20 cellular contexts compared by ENCODE assay signal in genomic region chr10:119162121-119162520, GRCh38. TPM values are rescaled to one million over a fixed set of nuclear protein-coding genes. Genes with fewer than 3 reads are reported as not detected.
DNase-seq lines count a peak whose midpoint lies in the region; TF ChIP-seq lines count a peak whose summit lies in the region.
"Had no signal": no experiment of that assay in that cellular context is flagged by ENCODE, and none has a peak within 500 bp of the region (broad histone marks: within the 10 kb centered on the region; RNA-seq: fewer than 3 reads in every experiment).

No MANE protein-coding gene starts in this region.

- H3K27ac ChIP-seq in breast epithelium (no peak overlapping the region), esophagus muscularis mucosa (replicated peaks in 1 of 4) (peak overlapping the region; percentile 22 to 48 (median 36)), neural progenitor cell (no peak overlapping the region)
- H3K27ac ChIP-seq: neutrophil, thyroid gland, WERI-Rb-1 had no signal

- intact Hi-C loops in MCF 10A (cut with micrococcal nuclease) (no loop called here), breast epithelium (cut with DNase I; ENCODE audit: low total_unique reads) (no loop called here), esophagus muscularis mucosa (cut with DNase I) (no loop called here)

- TF ChIP-seq POLR2A in breast epithelium (IDR thresholded peaks at IDR 0.05) (no peak), esophagus muscularis mucosa (IDR thresholded peaks at IDR 0.05; ENCODE audit: low read depth) (no peak)

- no peak overlapping the region for H3K4me2 ChIP-seq in neural progenitor cell

- H3K9ac ChIP-seq in neural progenitor cell: peak overlapping the region; percentile 42

- H3K4me3 Mint-ChIP-seq in MCF 10A (ENCODE audit: unreplicated experiment): no peak overlapping the region
- H3K4me3 Mint-ChIP-seq in neural progenitor cell: no peak overlapping the region
- H3K4me3 Mint-ChIP-seq: T-helper 1 cell treated with Interleukin-12 subunit alpha and Interleukin-12 subunit beta and Interleukin-4 antibody, amounts not matched to agents 30 μg/mL and 1 μg/mL, for 36 hours had no signal

- POLR2A ChIA-PET in MCF 10A (lab: Yijun Ruan, JAX): interaction anchor here (0.5 to 1.1 kb wide), 4 partner anchors 11 to 710 kb away, joined by 3 read pairs; no protein-coding TSS in a partner anchor

- H3K36me3 Mint-ChIP-seq in MCF 10A (ENCODE audit: insufficient read depth, unreplicated experiment) (peaks cover 73% of the 10 kb centered on the region), neural progenitor cell (peaks cover 5% of the 10 kb centered on the region)

- no peak for TF ChIP-seq EP300 in esophagus muscularis mucosa (IDR thresholded peaks at IDR 0.05)

- 60% methylated on average over 6 of the region's 6 CpGs for WGBS in esophagus muscularis mucosa

- H3K9me3 ChIP-seq in breast epithelium (no peaks in the 10 kb centered on the region), esophagus muscularis mucosa (no peaks in the 10 kb centered on the region), neural progenitor cell (ENCODE audit: low read depth) (no peaks in the 10 kb centered on the region)
- H3K9me3 ChIP-seq: neutrophil, thyroid gland had no signal

- CTCF ChIA-PET in MCF 10A (lab: Yijun Ruan, JAX): no interaction called here

- H3K36me3 ChIP-seq in breast epithelium (no peaks in the 10 kb centered on the region), esophagus muscularis mucosa (peaks cover 6 to 37% (median 32%) of the 10 kb centered on the region in 4 donors), neural progenitor cell (no peaks in the 10 kb centered on the region)

- DNase-seq in MCF 10A (ENCODE audit: unreplicated experiment) (no peak), breast epithelium (ENCODE audit: low spot score in 2 of 2) (no peak), esophagus muscularis mucosa (ENCODE audit: extremely low spot score) (no peak), neural progenitor cell (ENCODE audit: low spot score) (no peak), glomerular visceral epithelial cell (ENCODE audit: extremely low spot score) (no peak), DMS153 treated with DMSO at 0.1 percent for 48 hours (lab: John Stamatoyannopoulos, UW; ENCODE audit: unreplicated experiment) (no peak), COR-L47 (lab: John Stamatoyannopoulos, UW) (no peak), NCI-H748 (lab: John Stamatoyannopoulos, UW; ENCODE audit: unreplicated experiment) (no peak)
- DNase-seq: dermis blood vessel endothelial cell; H7; left ventricle myocardium superior; NCI-H146; NCI-H2171; NCI-H526; stimulated activated CD4-positive, alpha-beta T cell treated with anti-CD3 and anti-CD28 coated beads, Interleukin-4, amount 100 ng/mL, for 24 hours; stimulated activated naive CD4-positive, alpha-beta T cell treated with Interleukin-2 at 50 U/mL for 16 hours; WERI-Rb-1 had no signal

- H2AFZ ChIP-seq in neural progenitor cell (replicated peaks): no peak overlapping the region

- H3K27me3 ChIP-seq in breast epithelium: no peaks in the 10 kb centered on the region
- H3K27me3 ChIP-seq in esophagus muscularis mucosa: no peaks in the 10 kb centered on the region
- no peaks in the 10 kb centered on the region for H3K27me3 ChIP-seq in neural progenitor cell
- H3K27me3 ChIP-seq: neutrophil, thyroid gland had no signal

- peaks cover 15% of the 10 kb centered on the region for H3F3A ChIP-seq in neural progenitor cell (ENCODE audit: low read depth)

- H3K4me1 Mint-ChIP-seq in MCF 10A (ENCODE audit: insufficient read depth, unreplicated experiment): peaks cover 7% of the 10 kb centered on the region
- H3K4me1 Mint-ChIP-seq in neural progenitor cell: peaks cover 18% of the 10 kb centered on the region

- no peak for TF ChIP-seq CTCF in MCF 10A (IDR thresholded peaks at IDR 0.05; ENCODE audit: unreplicated experiment)
- no peak for TF ChIP-seq CTCF in breast epithelium (IDR thresholded peaks at IDR 0.05)
- TF ChIP-seq CTCF in esophagus muscularis mucosa (IDR thresholded peaks at IDR 0.05): no peak
- TF ChIP-seq CTCF in neural progenitor cell (IDR thresholded peaks at IDR 0.05): no peak

- H4K20me1 ChIP-seq in neural progenitor cell (ENCODE audit: low read depth): peaks cover 8% of the 10 kb centered on the region

- H3K9me3 Mint-ChIP-seq in MCF 10A (ENCODE audit: unreplicated experiment) (no peaks in the 10 kb centered on the region), neural progenitor cell (no peaks in the 10 kb centered on the region)
- H3K9me3 Mint-ChIP-seq: T-helper 1 cell treated with Interleukin-12 subunit alpha and Interleukin-12 subunit beta and Interleukin-4 antibody, amounts not matched to agents 30 μg/mL and 1 μg/mL, for 36 hours had no signal

- peak overlapping the region; percentile 2 for H3K27ac Mint-ChIP-seq in MCF 10A (ENCODE audit: low read depth, unreplicated experiment)
- no peak overlapping the region for H3K27ac Mint-ChIP-seq in neural progenitor cell
- H3K27ac Mint-ChIP-seq: T-helper 1 cell treated with Interleukin-12 subunit alpha and Interleukin-12 subunit beta and Interleukin-4 antibody, amounts not matched to agents 30 μg/mL and 1 μg/mL, for 36 hours had no signal

- peaks cover 0 to 4% of the 10 kb centered on the region in 2 donors for H3K4me1 ChIP-seq in breast epithelium
- peaks cover 12 to 36% (median 30%) of the 10 kb centered on the region in 4 donors for H3K4me1 ChIP-seq in esophagus muscularis mucosa
- peaks cover 15% of the 10 kb centered on the region for H3K4me1 ChIP-seq in neural progenitor cell

- H3K27me3 Mint-ChIP-seq in MCF 10A (ENCODE audit: insufficient read depth, unreplicated experiment) (no peaks in the 10 kb centered on the region), neural progenitor cell (ENCODE audit: insufficient read depth, low read depth) (peaks cover 2% of the 10 kb centered on the region)

- no peak overlapping the region for H3K4me3 ChIP-seq in breast epithelium
- no peak overlapping the region for H3K4me3 ChIP-seq in esophagus muscularis mucosa
- no peak overlapping the region for H3K4me3 ChIP-seq in neural progenitor cell
- H3K4me3 ChIP-seq: thyroid gland had no signal

- H3K79me2 ChIP-seq in neural progenitor cell (ENCODE audit: low read depth): no peaks in the 10 kb centered on the region

- BruUV-seq in MCF 10A (replicated peaks; lab: Mats Ljungman, UMichigan): no TSS peak

RNA-seq across cellular contexts. Expression of gene SFXN4, which starts 3.4 kb away (rescaled TPM):
- total RNA-seq in MCF 10A (2022): 33.2 and 44.7 TPM in 2 replicates
- 10 to 100 TPM; 14.6 to 25.2 (median 18.6) TPM for total RNA-seq in breast epithelium
- total RNA-seq in esophagus muscularis mucosa: 10 to 100 TPM; 14.1 to 39.9 (median 17.8) TPM
- total RNA-seq in neural progenitor cell (ENCODE audit: low replicate concordance): 13.2 and 16.7 TPM in 2 replicates

RNA-seq across cellular contexts. Expression of gene PRDX3, which starts 16.5 kb away (rescaled TPM):
- total RNA-seq in MCF 10A (2022) (85.6 and 94.4 TPM in 2 replicates), breast epithelium (100 to 1,000 TPM; 154 to 165 (median 164) TPM), esophagus muscularis mucosa (100 to 1,000 TPM; 128 to 195 (median 171) TPM), neural progenitor cell (ENCODE audit: low replicate concordance) (338 and 405 TPM in 2 replicates)

RNA-seq across cellular contexts. Expression of gene GRK5, which starts 45.2 kb away (rescaled TPM):
- total RNA-seq in MCF 10A (2022) (0.82 and 1.2 TPM in 2 replicates), breast epithelium (10 to 100 TPM; 14.9 to 20.6 (median 15.2) TPM), esophagus muscularis mucosa (10 to 100 TPM; 39.6 to 64.4 (median 50.7) TPM), neural progenitor cell (ENCODE audit: low replicate concordance) (4.3 and 6.2 TPM in 2 replicates)

RNA-seq across cellular contexts. Expression of gene DENND10, which starts 58.2 kb away (rescaled TPM):
- total RNA-seq in MCF 10A (2022) (27.2 and 35.3 TPM in 2 replicates), breast epithelium (10 to 100 TPM; 33.8 to 55.0 (median 37.3) TPM), esophagus muscularis mucosa (10 to 100 TPM; 19.1 to 23.7 (median 22.3) TPM), neural progenitor cell (ENCODE audit: low replicate concordance) (93.0 and 112 TPM in 2 replicates)

Comparison
In these comparisons a context has a peak if more than half of its experiments do, and no peak if none do; other contexts are left out.
1. H3K27ac ChIP-seq: peak in esophagus muscularis mucosa (4 of 4); none in breast epithelium (0 of 2) and neural progenitor cell (single experiment).